1 cellular context compared by ENCODE assay signal in the genomic region with DNA sequence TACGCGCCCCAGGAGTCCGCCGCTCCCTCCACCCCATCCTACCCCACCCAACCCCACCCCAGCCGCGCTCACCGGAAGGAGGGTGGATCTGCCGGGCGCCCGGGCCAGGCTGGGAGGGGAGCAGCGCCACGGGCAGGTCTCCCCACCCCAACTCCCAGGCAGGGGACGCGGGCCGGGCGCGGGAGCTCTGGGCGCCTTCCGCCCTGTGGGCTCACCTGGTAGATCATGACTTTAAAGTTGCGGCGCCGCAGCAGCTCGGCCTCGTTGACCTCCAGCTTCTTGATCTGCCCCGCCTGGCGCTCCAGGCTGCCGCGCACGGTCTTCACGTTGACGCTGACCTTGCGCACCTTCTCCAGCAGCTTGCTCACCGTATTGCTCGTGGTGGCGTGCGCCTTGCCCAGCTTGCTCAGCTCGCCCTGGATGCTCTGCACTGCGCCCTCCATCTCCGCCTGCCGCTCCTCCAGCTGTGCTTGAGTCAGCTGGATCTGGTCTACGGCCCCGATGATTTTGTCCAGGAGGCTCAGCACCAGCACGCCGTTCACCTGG.
TF ChIP-seq lines count a peak whose summit lies in the region.

No MANE protein-coding gene starts in this region.

TF ChIP-seq in HepG2, 621 proteins besides CTCF, POLR2A, EP300 and RAD21 (continued from another document and continues in another):
- TF ChIP-seq KIAA2018 (CRISPR knock-in tag; IDR thresholded peaks at IDR 0.05; ENCODE audit: borderline replicate concordance) (no peak), RNF2 (conservative IDR thresholded peaks at IDR 0.05; ENCODE audit: low read depth) (0 out of 2 replicates have a peak, but pooled peaks have one; percentile 26), ZNF724P (CRISPR knock-in tag; IDR thresholded peaks at IDR 0.05; ENCODE audit: borderline replicate concordance) (no peak), ZNF839 (CRISPR knock-in tag; IDR thresholded peaks at IDR 0.05; ENCODE audit: borderline replicate concordance) (no peak), RFX3 (CRISPR knock-in tag; IDR thresholded peaks at IDR 0.05) (no peak), ZNF749 (CRISPR knock-in tag; IDR thresholded peaks at IDR 0.05; ENCODE audit: borderline replicate concordance) (peak; percentile 24; the same call in 1 of the 2 replicates), ZNF546 (CRISPR knock-in tag; conservative IDR thresholded peaks at IDR 0.05) (peak; percentile 61), ZNF562 (CRISPR knock-in tag; IDR thresholded peaks at IDR 0.05; ENCODE audit: borderline replicate concordance) (no peak), ZSCAN5A (CRISPR knock-in tag; IDR thresholded peaks at IDR 0.05; ENCODE audit: borderline replicate concordance) (0 out of 2 replicates have a peak, but pooled peaks have one; percentile 19), RELA (CRISPR knock-in tag; IDR thresholded peaks at IDR 0.05) (no peak), ZNF274 (CRISPR knock-in tag; IDR thresholded peaks at IDR 0.05) (peak; percentile 39; the same call in 1 of the 2 replicates), MYC (CRISPR knock-in tag; IDR thresholded peaks at IDR 0.05; ENCODE audit: borderline replicate concordance) (peak; percentile 79; the same call in 1 of the 2 replicates), GTF2F1 (IDR thresholded peaks at IDR 0.05; ENCODE audit: low read length) (no peak), PRMT3 (CRISPR knock-in tag; IDR thresholded peaks at IDR 0.05; ENCODE audit: borderline replicate concordance, low read depth) (peak; percentile 61; the same call in 1 of the 2 replicates), HOXD1 (CRISPR knock-in tag; IDR thresholded peaks at IDR 0.05) (no peak), ZNF788 (CRISPR knock-in tag; IDR thresholded peaks at IDR 0.05; ENCODE audit: borderline replicate concordance) (no peak), RORA (CRISPR knock-in tag; IDR thresholded peaks at IDR 0.05) (no peak), ZNF20 (CRISPR knock-in tag; IDR thresholded peaks at IDR 0.05) (no peak; the same call in 1 of the 2 replicates), ZFP36L1 (CRISPR knock-in tag; IDR thresholded peaks at IDR 0.05) (no peak), REXO4 (CRISPR knock-in tag; IDR thresholded peaks at IDR 0.05; ENCODE audit: borderline replicate concordance) (no peak), ZNF737 (CRISPR knock-in tag; IDR thresholded peaks at IDR 0.05; ENCODE audit: borderline replicate concordance) (0 out of 2 replicates have a peak, but pooled peaks have one; percentile 67), EED (CRISPR knock-in tag; IDR thresholded peaks at IDR 0.05) (no peak), ZNF605 (CRISPR knock-in tag; IDR thresholded peaks at IDR 0.05) (no peak), ZNF598 (CRISPR knock-in tag; IDR thresholded peaks at IDR 0.05; ENCODE audit: borderline replicate concordance) (no peak), KDM5B (CRISPR knock-in tag; IDR thresholded peaks at IDR 0.05; ENCODE audit: borderline replicate concordance) (peak; percentile 90)
- TF ChIP-seq, protein P1, sequence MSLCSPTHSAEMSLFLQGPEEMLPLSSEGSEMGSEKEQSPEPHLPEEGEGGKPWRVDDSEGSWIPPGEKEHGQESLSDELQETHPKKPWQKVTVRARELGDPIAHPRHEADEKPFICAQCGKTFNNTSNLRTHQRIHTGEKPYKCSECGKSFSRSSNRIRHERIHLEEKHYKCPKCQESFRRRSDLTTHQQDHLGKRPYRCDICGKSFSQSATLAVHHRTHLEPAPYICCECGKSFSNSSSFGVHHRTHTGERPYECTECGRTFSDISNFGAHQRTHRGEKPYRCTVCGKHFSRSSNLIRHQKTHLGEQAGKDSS (CRISPR knock-in tag; IDR thresholded peaks at IDR 0.05; ENCODE audit: borderline replicate concordance, low read depth): peak; percentile 8
- TF ChIP-seq, protein P2, sequence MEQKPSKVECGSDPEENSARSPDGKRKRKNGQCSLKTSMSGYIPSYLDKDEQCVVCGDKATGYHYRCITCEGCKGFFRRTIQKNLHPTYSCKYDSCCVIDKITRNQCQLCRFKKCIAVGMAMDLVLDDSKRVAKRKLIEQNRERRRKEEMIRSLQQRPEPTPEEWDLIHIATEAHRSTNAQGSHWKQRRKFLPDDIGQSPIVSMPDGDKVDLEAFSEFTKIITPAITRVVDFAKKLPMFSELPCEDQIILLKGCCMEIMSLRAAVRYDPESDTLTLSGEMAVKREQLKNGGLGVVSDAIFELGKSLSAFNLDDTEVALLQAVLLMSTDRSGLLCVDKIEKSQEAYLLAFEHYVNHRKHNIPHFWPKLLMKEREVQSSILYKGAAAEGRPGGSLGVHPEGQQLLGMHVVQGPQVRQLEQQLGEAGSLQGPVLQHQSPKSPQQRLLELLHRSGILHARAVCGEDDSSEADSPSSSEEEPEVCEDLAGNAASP (CRISPR knock-in tag; IDR thresholded peaks at IDR 0.05; ENCODE audit: borderline replicate concordance): no peak
- TF ChIP-seq, protein P3, sequence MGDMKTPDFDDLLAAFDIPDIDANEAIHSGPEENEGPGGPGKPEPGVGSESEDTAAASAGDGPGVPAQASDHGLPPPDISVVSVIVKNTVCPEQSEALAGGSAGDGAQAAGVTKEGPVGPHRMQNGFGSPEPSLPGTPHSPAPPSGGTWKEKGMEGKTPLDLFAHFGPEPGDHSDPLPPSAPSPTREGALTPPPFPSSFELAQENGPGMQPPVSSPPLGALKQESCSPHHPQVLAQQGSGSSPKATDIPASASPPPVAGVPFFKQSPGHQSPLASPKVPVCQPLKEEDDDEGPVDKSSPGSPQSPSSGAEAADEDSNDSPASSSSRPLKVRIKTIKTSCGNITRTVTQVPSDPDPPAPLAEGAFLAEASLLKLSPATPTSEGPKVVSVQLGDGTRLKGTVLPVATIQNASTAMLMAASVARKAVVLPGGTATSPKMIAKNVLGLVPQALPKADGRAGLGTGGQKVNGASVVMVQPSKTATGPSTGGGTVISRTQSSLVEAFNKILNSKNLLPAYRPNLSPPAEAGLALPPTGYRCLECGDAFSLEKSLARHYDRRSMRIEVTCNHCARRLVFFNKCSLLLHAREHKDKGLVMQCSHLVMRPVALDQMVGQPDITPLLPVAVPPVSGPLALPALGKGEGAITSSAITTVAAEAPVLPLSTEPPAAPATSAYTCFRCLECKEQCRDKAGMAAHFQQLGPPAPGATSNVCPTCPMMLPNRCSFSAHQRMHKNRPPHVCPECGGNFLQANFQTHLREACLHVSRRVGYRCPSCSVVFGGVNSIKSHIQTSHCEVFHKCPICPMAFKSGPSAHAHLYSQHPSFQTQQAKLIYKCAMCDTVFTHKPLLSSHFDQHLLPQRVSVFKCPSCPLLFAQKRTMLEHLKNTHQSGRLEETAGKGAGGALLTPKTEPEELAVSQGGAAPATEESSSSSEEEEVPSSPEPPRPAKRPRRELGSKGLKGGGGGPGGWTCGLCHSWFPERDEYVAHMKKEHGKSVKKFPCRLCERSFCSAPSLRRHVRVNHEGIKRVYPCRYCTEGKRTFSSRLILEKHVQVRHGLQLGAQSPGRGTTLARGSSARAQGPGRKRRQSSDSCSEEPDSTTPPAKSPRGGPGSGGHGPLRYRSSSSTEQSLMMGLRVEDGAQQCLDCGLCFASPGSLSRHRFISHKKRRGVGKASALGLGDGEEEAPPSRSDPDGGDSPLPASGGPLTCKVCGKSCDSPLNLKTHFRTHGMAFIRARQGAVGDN (CRISPR knock-in tag; IDR thresholded peaks at IDR 0.05): peak; percentile 92; the same call in 1 of the 2 replicates
- TF ChIP-seq, protein P4, sequence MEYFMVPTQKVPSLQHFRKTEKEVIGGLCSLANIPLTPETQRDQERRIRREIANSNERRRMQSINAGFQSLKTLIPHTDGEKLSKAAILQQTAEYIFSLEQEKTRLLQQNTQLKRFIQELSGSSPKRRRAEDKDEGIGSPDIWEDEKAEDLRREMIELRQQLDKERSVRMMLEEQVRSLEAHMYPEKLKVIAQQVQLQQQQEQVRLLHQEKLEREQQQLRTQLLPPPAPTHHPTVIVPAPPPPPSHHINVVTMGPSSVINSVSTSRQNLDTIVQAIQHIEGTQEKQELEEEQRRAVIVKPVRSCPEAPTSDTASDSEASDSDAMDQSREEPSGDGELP (IDR thresholded peaks at IDR 0.05; ENCODE audit: borderline replicate concordance, low read depth): peak; percentile 83; the same call in 1 of the 2 replicates
